ENCODE assay signal across 5 cellular contexts in genomic region chr15:62048254-62048653, GRCh38. TPM values are rescaled to one million over a fixed set of nuclear protein-coding genes. Genes with fewer than 3 reads are reported as not detected.
"Had no signal": no experiment of that assay in that cellular context is flagged by ENCODE, and none has a peak within 500 bp of the region (broad histone marks: within the 10 kb centered on the region; RNA-seq: fewer than 3 reads in every experiment).

No MANE protein-coding gene starts in this region.

RNA-seq across cellular contexts. Expression of gene C2CD4A, which starts 18.5 kb away (rescaled TPM):
- total RNA-seq: activated B cell treated with CpG ODN at 0.5 μM for 24 hours; activated CD4-positive, alpha-beta T cell treated with anti-CD3 and anti-CD28 coated beads, Interleukin-2, amount 10 ng/mL, durations not matched to agents 7 days and 5 days; activated CD8-positive, alpha-beta T cell treated with anti-CD3 and anti-CD28 coated beads, Interleukin-2, amount 10 ng/mL, durations not matched to agents 7 days and 5 days; T-helper 1 cell treated with Interleukin-12 subunit alpha and Interleukin-12 subunit beta and Interleukin-4 antibody, amounts not matched to agents 30 ng/mL and 1 ng/mL, for 36 hours; T-helper 2 cell treated with Interferon-gamma antibody and Interleukin-4, amounts not matched to agents 100 ng/mL and 5 ng/mL, for 36 hours had no signal
